17 cellular contexts compared by ENCODE assay signal in genomic region chr16:72940886-72941285, GRCh38.
"Had no signal": no experiment of that assay in that cellular context is flagged by ENCODE, and none has a peak within 500 bp of the region (broad histone marks: within the 10 kb centered on the region; RNA-seq: fewer than 3 reads in every experiment).

No MANE protein-coding gene starts in this region.

- H3K4me3 ChIP-seq: esophagus squamous epithelium, hepatocyte, ovary, psoas muscle, right lobe of liver, testis, transverse colon had no signal

- H3K9me3 Mint-ChIP-seq: neural crest cell; stimulated activated naive CD8-positive, alpha-beta T cell treated with anti-CD3 and anti-CD28 coated beads, Interleukin-15, amount 100 ng/mL, for 72 hours had no signal

- H3K27me3 Mint-ChIP-seq: stimulated activated naive B cell treated with anti-CD40 and anti-IgM and Interleukin-4, amounts not matched to agents 10 μg/mL and 1 μg/mL and 100 μg/mL, for 72 hours; stimulated activated naive CD8-positive, alpha-beta T cell treated with anti-CD3 and anti-CD28 coated beads, Interleukin-15, amount 100 ng/mL, for 72 hours had no signal

- H3K9me3 ChIP-seq: esophagus squamous epithelium, ovary, psoas muscle, right lobe of liver, testis, transverse colon had no signal

- H3K4me3 Mint-ChIP-seq: naive thymus-derived CD8-positive, alpha-beta T cell; neural crest cell; stimulated activated naive B cell treated with anti-CD40 and anti-IgM and Interleukin-4, amounts not matched to agents 10 μg/mL and 1 μg/mL and 100 μg/mL, for 72 hours; stimulated activated naive CD8-positive, alpha-beta T cell treated with anti-CD3 and anti-CD28 coated beads, Interleukin-15, amount 100 ng/mL, for 72 hours had no signal

- H3K27me3 ChIP-seq: esophagus squamous epithelium, hepatocyte, ovary, right lobe of liver, testis, transverse colon had no signal

- DNase-seq: dermis blood vessel endothelial cell; esophagus squamous epithelium; foreskin fibroblast; kidney glomerular epithelial cell; naive thymus-derived CD8-positive, alpha-beta T cell; ovary; psoas muscle; retina; stimulated activated CD4-positive, alpha-beta T cell treated with anti-CD3 and anti-CD28 coated beads, Interleukin-2, amount 100 ng/mL, for 24 hours; stimulated activated CD4-positive, alpha-beta T cell treated with anti-CD3 and anti-CD28 coated beads, Interleukin-4, amount 100 ng/mL, for 4 hours; stimulated activated naive B cell treated with anti-CD40 and anti-IgM and Interleukin-4, amounts not matched to agents 10 μg/mL and 1 μg/mL and 100 μg/mL, for 72 hours; stimulated activated naive CD8-positive, alpha-beta T cell treated with anti-CD3 and anti-CD28 coated beads, Interleukin-15, amount 100 ng/mL, for 72 hours; testis; transverse colon had no signal

- H3K36me3 ChIP-seq: esophagus squamous epithelium, ovary, right lobe of liver, transverse colon had no signal

- H3K27ac Mint-ChIP-seq: naive thymus-derived CD8-positive, alpha-beta T cell; stimulated activated naive B cell treated with anti-CD40 and anti-IgM and Interleukin-4, amounts not matched to agents 10 μg/mL and 1 μg/mL and 100 μg/mL, for 72 hours had no signal

- H3K4me1 Mint-ChIP-seq: naive thymus-derived CD8-positive, alpha-beta T cell; stimulated activated naive CD8-positive, alpha-beta T cell treated with anti-CD3 and anti-CD28 coated beads, Interleukin-15, amount 100 ng/mL, for 72 hours had no signal

- H3K27ac ChIP-seq: hepatocyte, ovary, psoas muscle, right lobe of liver, testis had no signal

- H3K36me3 Mint-ChIP-seq: naive thymus-derived CD8-positive, alpha-beta T cell had no signal
